ENCODE assay signal across 29 cellular contexts in the genomic region with DNA sequence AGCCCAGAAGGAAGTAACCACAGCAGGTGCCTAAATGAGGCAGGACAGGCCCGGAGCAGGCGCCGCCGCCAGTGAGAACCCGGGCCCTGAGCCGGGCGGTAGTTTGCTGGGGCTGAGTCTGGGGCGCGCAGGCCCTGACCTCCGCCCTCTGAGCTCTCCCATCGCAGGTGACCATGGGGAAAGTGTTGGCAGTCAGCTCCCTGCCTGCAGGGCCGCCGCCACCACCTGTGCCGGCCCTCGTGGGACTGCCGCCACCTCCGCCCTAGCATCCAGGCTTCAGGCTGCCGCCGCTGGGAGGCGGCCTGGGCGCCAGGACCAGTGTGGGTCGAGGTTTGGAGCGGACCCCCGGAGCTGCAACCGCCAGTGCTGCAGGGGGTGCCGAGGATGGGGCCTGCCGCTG.
"Had no signal": no experiment of that assay in that cellular context is flagged by ENCODE, and none has a peak within 500 bp of the region (broad histone marks: within the 10 kb centered on the region; RNA-seq: fewer than 3 reads in every experiment).

No MANE protein-coding gene starts in this region.

- DNase-seq: activated CD4-positive, alpha-beta memory T cell treated with anti-CD3 and anti-CD28 coated beads, Interleukin-2, amount 10 ng/mL, durations not matched to agents 7 days and 5 days; activated CD4-positive, alpha-beta T cell treated with anti-CD3 and anti-CD28 coated beads for 1 hour; activated CD4-positive, alpha-beta T cell treated with anti-CD3 and anti-CD28 coated beads for 4 hours; activated CD4-positive, alpha-beta T cell treated with anti-CD3 and anti-CD28 coated beads, Interleukin-2, amount 10 ng/mL, durations not matched to agents 7 days and 5 days; activated CD4-positive, alpha-beta T cell treated with anti-CD3 and anti-CD28 coated beads, Interleukin-2, amount 50 U/mL, for 4 hours; activated CD8-positive, alpha-beta memory T cell treated with anti-CD3 and anti-CD28 coated beads, Interleukin-2, amount 50 U/mL, for 48 hours; activated gamma-delta T cell; activated naive CD4-positive, alpha-beta T cell; activated naive CD4-positive, alpha-beta T cell treated with anti-CD3 and anti-CD28 coated beads, Interleukin-2, amount 10 ng/mL, durations not matched to agents 7 days and 5 days; activated naive CD8-positive, alpha-beta T cell treated with anti-CD3 and anti-CD28 coated beads, Interleukin-2, amount 10 ng/mL, durations not matched to agents 7 days and 5 days; activated T-cell treated with anti-CD3 and anti-CD28 coated beads for 4 hours; activated T-cell treated with anti-CD3 and anti-CD28 coated beads, Interleukin-2, amount 50 U/mL, for 24 hours; activated T-cell treated with anti-CD3 and anti-CD28 coated beads, Interleukin-2, amount 50 U/mL, for 72 hours; brain microvascular endothelial cell; dorsolateral prefrontal cortex; effector memory CD4-positive, alpha-beta T cell; endodermal cell; foreskin fibroblast; head of caudate nucleus; T-helper 1 cell; T-helper 17 cell; T1000 had no signal

- H3K9me3 ChIP-seq: ascending aorta had no signal

- H3K4me3 Mint-ChIP-seq: activated CD4-positive, alpha-beta memory T cell treated with anti-CD3 and anti-CD28 coated beads, Interleukin-2, amount 10 ng/mL, durations not matched to agents 7 days and 5 days; activated CD4-positive, alpha-beta T cell treated with anti-CD3 and anti-CD28 coated beads, Interleukin-2, amount 10 ng/mL, durations not matched to agents 7 days and 5 days; activated naive CD4-positive, alpha-beta T cell treated with anti-CD3 and anti-CD28 coated beads, Interleukin-2, amount 10 ng/mL, durations not matched to agents 7 days and 5 days; activated naive CD8-positive, alpha-beta T cell treated with anti-CD3 and anti-CD28 coated beads, Interleukin-2, amount 10 ng/mL, durations not matched to agents 7 days and 5 days; activated T-cell treated with anti-CD3 and anti-CD28 coated beads, Interleukin-2, amount 50 U/mL, for 24 hours; activated T-cell treated with anti-CD3 and anti-CD28 coated beads, Interleukin-2, amount 50 U/mL, for 72 hours; central memory CD8-positive, alpha-beta T cell; dendritic cell treated with granulocyte-macrophage colony-stimulating factor and Interleukin-4, amounts not matched to agents 40 ng/mL and 50 ng/mL, for 4 days; endodermal cell; T-helper 17 cell; T-helper 2 cell treated with Interferon-gamma antibody and Interleukin-4, amounts not matched to agents 5 μg/mL and 100 μg/mL, for 36 hours had no signal

- H3K27me3 ChIP-seq: ascending aorta, brain microvascular endothelial cell, dorsolateral prefrontal cortex had no signal

- H3K27me3 Mint-ChIP-seq: activated CD4-positive, alpha-beta T cell treated with anti-CD3 and anti-CD28 coated beads, Interleukin-2, amount 10 ng/mL, durations not matched to agents 7 days and 5 days; activated naive CD4-positive, alpha-beta T cell treated with anti-CD3 and anti-CD28 coated beads, Interleukin-2, amount 10 ng/mL, durations not matched to agents 7 days and 5 days; activated naive CD8-positive, alpha-beta T cell treated with anti-CD3 and anti-CD28 coated beads, Interleukin-2, amount 10 ng/mL, durations not matched to agents 7 days and 5 days; activated T-cell treated with anti-CD3 and anti-CD28 coated beads, Interleukin-2, amount 50 U/mL, for 24 hours; central memory CD8-positive, alpha-beta T cell; T-helper 17 cell had no signal

- H3K4me1 Mint-ChIP-seq: activated CD4-positive, alpha-beta memory T cell treated with anti-CD3 and anti-CD28 coated beads, Interleukin-2, amount 10 ng/mL, durations not matched to agents 7 days and 5 days; activated CD4-positive, alpha-beta T cell treated with anti-CD3 and anti-CD28 coated beads, Interleukin-2, amount 10 ng/mL, durations not matched to agents 7 days and 5 days; activated naive CD4-positive, alpha-beta T cell treated with anti-CD3 and anti-CD28 coated beads, Interleukin-2, amount 10 ng/mL, durations not matched to agents 7 days and 5 days; activated naive CD8-positive, alpha-beta T cell treated with anti-CD3 and anti-CD28 coated beads, Interleukin-2, amount 10 ng/mL, durations not matched to agents 7 days and 5 days; central memory CD8-positive, alpha-beta T cell; T-helper 17 cell had no signal

- ATAC-seq: activated naive CD4-positive, alpha-beta T cell treated with anti-CD3 and anti-CD28 coated beads, Interleukin-2, amount 50 U/mL, for 72 hours; activated T-cell treated with anti-CD3 and anti-CD28 coated beads, Interleukin-2, amount 50 U/mL, for 72 hours; esophagus mucosa; T-helper 17 cell had no signal

- H3K9me3 Mint-ChIP-seq: activated CD4-positive, alpha-beta memory T cell treated with anti-CD3 and anti-CD28 coated beads, Interleukin-2, amount 10 ng/mL, durations not matched to agents 7 days and 5 days; activated CD4-positive, alpha-beta T cell treated with anti-CD3 and anti-CD28 coated beads, Interleukin-2, amount 10 ng/mL, durations not matched to agents 7 days and 5 days; activated naive CD4-positive, alpha-beta T cell treated with anti-CD3 and anti-CD28 coated beads, Interleukin-2, amount 10 ng/mL, durations not matched to agents 7 days and 5 days; activated naive CD4-positive, alpha-beta T cell treated with anti-CD3 and anti-CD28 coated beads, Interleukin-2, amount 50 U/mL, for 72 hours; activated naive CD8-positive, alpha-beta T cell treated with anti-CD3 and anti-CD28 coated beads, Interleukin-2, amount 10 ng/mL, durations not matched to agents 7 days and 5 days; activated T-cell treated with anti-CD3 and anti-CD28 coated beads, Interleukin-2, amount 50 U/mL, for 24 hours; activated T-cell treated with anti-CD3 and anti-CD28 coated beads, Interleukin-2, amount 50 U/mL, for 72 hours; central memory CD8-positive, alpha-beta T cell; dendritic cell treated with granulocyte-macrophage colony-stimulating factor and Interleukin-4, amounts not matched to agents 40 ng/mL and 50 ng/mL, for 4 days; endodermal cell; T-helper 2 cell treated with Interferon-gamma antibody and Interleukin-4, amounts not matched to agents 5 μg/mL and 100 μg/mL, for 36 hours had no signal

- H3K27ac ChIP-seq: ascending aorta, brain microvascular endothelial cell, coronary artery, dorsolateral prefrontal cortex had no signal

- H3K36me3 ChIP-seq: ascending aorta, brain microvascular endothelial cell had no signal

- H3K4me1 ChIP-seq: ascending aorta had no signal

- H3K36me3 Mint-ChIP-seq: activated naive CD4-positive, alpha-beta T cell treated with anti-CD3 and anti-CD28 coated beads, Interleukin-2, amount 10 ng/mL, durations not matched to agents 7 days and 5 days; activated naive CD4-positive, alpha-beta T cell treated with anti-CD3 and anti-CD28 coated beads, Interleukin-2, amount 50 U/mL, for 72 hours; activated naive CD8-positive, alpha-beta T cell treated with anti-CD3 and anti-CD28 coated beads, Interleukin-2, amount 10 ng/mL, durations not matched to agents 7 days and 5 days had no signal

- H3K4me3 ChIP-seq: ascending aorta, coronary artery, dorsolateral prefrontal cortex had no signal

- H3K27ac Mint-ChIP-seq: activated CD4-positive, alpha-beta memory T cell treated with anti-CD3 and anti-CD28 coated beads, Interleukin-2, amount 10 ng/mL, durations not matched to agents 7 days and 5 days; activated CD4-positive, alpha-beta T cell treated with anti-CD3 and anti-CD28 coated beads, Interleukin-2, amount 10 ng/mL, durations not matched to agents 7 days and 5 days; activated naive CD4-positive, alpha-beta T cell treated with anti-CD3 and anti-CD28 coated beads, Interleukin-2, amount 10 ng/mL, durations not matched to agents 7 days and 5 days; activated naive CD4-positive, alpha-beta T cell treated with anti-CD3 and anti-CD28 coated beads, Interleukin-2, amount 50 U/mL, for 72 hours; activated naive CD8-positive, alpha-beta T cell treated with anti-CD3 and anti-CD28 coated beads, Interleukin-2, amount 10 ng/mL, durations not matched to agents 7 days and 5 days; activated T-cell treated with anti-CD3 and anti-CD28 coated beads, Interleukin-2, amount 50 U/mL, for 24 hours; activated T-cell treated with anti-CD3 and anti-CD28 coated beads, Interleukin-2, amount 50 U/mL, for 72 hours; dendritic cell treated with granulocyte-macrophage colony-stimulating factor and Interleukin-4, amounts not matched to agents 40 ng/mL and 50 ng/mL, for 4 days; endodermal cell; T-helper 17 cell; T-helper 2 cell treated with Interferon-gamma antibody and Interleukin-4, amounts not matched to agents 5 μg/mL and 100 μg/mL, for 36 hours had no signal
